Comparison of ENCODE assay signal across 35 cellular contexts in genomic region chr18:10201226-10201625, GRCh38.
"Had no signal": no experiment of that assay in that cellular context is flagged by ENCODE, and none has a peak within 500 bp of the region (broad histone marks: within the 10 kb centered on the region; RNA-seq: fewer than 3 reads in every experiment).

No MANE protein-coding gene starts in this region.

- H3K27me3 Mint-ChIP-seq: activated CD8-positive, alpha-beta T cell treated with anti-CD3 and anti-CD28 coated beads for 36 hours; activated naive CD8-positive, alpha-beta T cell treated with anti-CD3 and anti-CD28 coated beads for 36 hours had no signal

- H3K27ac ChIP-seq: adrenal gland, ascending aorta, cardiac muscle cell, VCaP had no signal

- H3K27ac Mint-ChIP-seq: activated B cell treated with CpG ODN at 0.5 μM for 24 hours; activated CD4-positive, alpha-beta memory T cell treated with anti-CD3 and anti-CD28 coated beads for 36 hours; activated CD4-positive, alpha-beta T cell treated with anti-CD3 and anti-CD28 coated beads, Interleukin-2, amount 10 ng/mL, durations not matched to agents 24 days and 14 days; activated CD8-positive, alpha-beta T cell treated with anti-CD3 and anti-CD28 coated beads for 36 hours; activated naive CD4-positive, alpha-beta T cell treated with anti-CD3 and anti-CD28 coated beads for 36 hours; activated naive CD4-positive, alpha-beta T cell treated with anti-CD3 and anti-CD28 coated beads, Interleukin-2, amount 50 U/mL, for 72 hours; activated naive CD8-positive, alpha-beta T cell treated with anti-CD3 and anti-CD28 coated beads for 36 hours; activated T-cell treated with anti-CD3 and anti-CD28 coated beads, Interleukin-2, amount 50 U/mL, for 72 hours; activated T-helper 1 cell treated with anti-CD3 and anti-CD28 coated beads, Interleukin-12 subunit alpha, Interleukin-12 subunit beta, Interleukin-2, Interleukin-4 antibody, amounts not matched to agents 30 ng/mL and 10 ng/mL and 1 ng/mL, durations not matched to agents 14 hours and 24 hours and 36 hours; activated T-helper 17 cell treated with anti-CD3 and anti-CD28 coated beads, Interleukin-2, amount 50 U/mL, for 72 hours; T-helper 1 cell treated with Interleukin-12 subunit alpha and Interleukin-12 subunit beta and Interleukin-4 antibody, amounts not matched to agents 30 μg/mL and 1 μg/mL, for 36 hours; T-helper 2 cell treated with Interferon-gamma antibody and Interleukin-4, amounts not matched to agents 5 μg/mL and 100 μg/mL, for 36 hours had no signal

- DNase-seq: activated B cell treated with CpG ODN at 0.5 μM for 24 hours; activated CD4-positive, alpha-beta memory T cell treated with anti-CD3 and anti-CD28 coated beads for 36 hours; activated CD4-positive, alpha-beta T cell treated with anti-CD3 and anti-CD28 coated beads for 4 hours; activated CD4-positive, alpha-beta T cell treated with anti-CD3 and anti-CD28 coated beads, Interleukin-2, amount 10 ng/mL, durations not matched to agents 24 days and 14 days; activated CD4-positive, alpha-beta T cell treated with anti-CD3 and anti-CD28 coated beads, Interleukin-2, amount 50 U/mL, for 1 hour; activated CD4-positive, alpha-beta T cell treated with anti-CD3 and anti-CD28 coated beads, Interleukin-2, amount 50 U/mL, for 4 hours; activated CD4-positive, CD25-positive, alpha-beta regulatory T cell treated with anti-CD3 and anti-CD28 coated beads, Interleukin-2, amount 50 U/mL, for 72 hours; activated CD8-positive, alpha-beta memory T cell treated with anti-CD3 and anti-CD28 coated beads, Interleukin-2, amount 50 U/mL, for 4 hours; activated CD8-positive, alpha-beta T cell treated with anti-CD3 and anti-CD28 coated beads for 36 hours; activated effector memory CD4-positive, alpha-beta T cell treated with anti-CD3 and anti-CD28 coated beads, Interleukin-2, amount 50 U/mL, for 16 hours; activated gamma-delta T cell treated with Interleukin-2 at 50 U/mL for 16 hours; activated naive CD4-positive, alpha-beta T cell; activated naive CD4-positive, alpha-beta T cell treated with anti-CD3 and anti-CD28 coated beads for 36 hours; activated naive CD4-positive, alpha-beta T cell treated with anti-CD3 and anti-CD28 coated beads, Interleukin-2, amount 50 U/mL, for 16 hours; activated naive CD8-positive, alpha-beta T cell treated with anti-CD3 and anti-CD28 coated beads for 36 hours; activated T-cell treated with anti-CD3 and anti-CD28 coated beads for 4 hours; activated T-cell treated with anti-CD3 and anti-CD28 coated beads, Interleukin-2, amount 50 U/mL, for 1 hour; activated T-cell treated with anti-CD3 and anti-CD28 coated beads, Interleukin-2, amount 50 U/mL, for 4 hours; activated T-cell treated with anti-CD3 and anti-CD28 coated beads, Interleukin-2, amount 50 U/mL, for 72 hours; adrenal gland; anterior cingulate cortex; caudate nucleus; cerebellar nuclear complex; T-helper 2 cell; T-helper 9 cell had no signal

- H3K9me3 ChIP-seq: adrenal gland, ascending aorta had no signal

- H3K9me3 Mint-ChIP-seq: activated B cell treated with CpG ODN at 0.5 μM for 24 hours; activated CD4-positive, alpha-beta memory T cell treated with anti-CD3 and anti-CD28 coated beads for 36 hours; activated CD8-positive, alpha-beta T cell treated with anti-CD3 and anti-CD28 coated beads for 36 hours; activated naive CD4-positive, alpha-beta T cell treated with anti-CD3 and anti-CD28 coated beads for 36 hours; activated naive CD4-positive, alpha-beta T cell treated with anti-CD3 and anti-CD28 coated beads, Interleukin-2, amount 50 U/mL, for 72 hours; activated naive CD8-positive, alpha-beta T cell treated with anti-CD3 and anti-CD28 coated beads for 36 hours; activated T-cell treated with anti-CD3 and anti-CD28 coated beads, Interleukin-2, amount 50 U/mL, for 4 hours; activated T-cell treated with anti-CD3 and anti-CD28 coated beads, Interleukin-2, amount 50 U/mL, for 72 hours; activated T-helper 1 cell treated with anti-CD3 and anti-CD28 coated beads, Interleukin-12 subunit alpha, Interleukin-12 subunit beta, Interleukin-2, Interleukin-4 antibody, amounts not matched to agents 30 ng/mL and 10 ng/mL and 1 ng/mL, durations not matched to agents 14 hours and 24 hours and 36 hours; activated T-helper 17 cell treated with anti-CD3 and anti-CD28 coated beads, Interleukin-2, amount 50 U/mL, for 72 hours; central memory CD8-positive, alpha-beta T cell; T-helper 1 cell treated with Interleukin-12 subunit alpha and Interleukin-12 subunit beta and Interleukin-4 antibody, amounts not matched to agents 30 μg/mL and 1 μg/mL, for 36 hours; T-helper 2 cell treated with Interferon-gamma antibody and Interleukin-4, amounts not matched to agents 5 μg/mL and 100 μg/mL, for 36 hours had no signal

- H3K4me1 Mint-ChIP-seq: activated B cell treated with CpG ODN at 0.5 μM for 24 hours; activated CD4-positive, alpha-beta T cell treated with anti-CD3 and anti-CD28 coated beads, Interleukin-2, amount 10 ng/mL, durations not matched to agents 24 days and 14 days; activated naive CD8-positive, alpha-beta T cell treated with anti-CD3 and anti-CD28 coated beads for 36 hours; activated T-helper 17 cell treated with anti-CD3 and anti-CD28 coated beads, Interleukin-2, amount 50 U/mL, for 72 hours; central memory CD8-positive, alpha-beta T cell had no signal

- H3K27me3 ChIP-seq: adrenal gland, ascending aorta had no signal

- ATAC-seq: activated CD8-positive, alpha-beta T cell treated with anti-CD3 and anti-CD28 coated beads for 36 hours; activated naive CD4-positive, alpha-beta T cell treated with anti-CD3 and anti-CD28 coated beads, Interleukin-2, amount 50 U/mL, for 72 hours; activated T-cell treated with anti-CD3 and anti-CD28 coated beads, Interleukin-2, amount 50 U/mL, for 4 hours; activated T-cell treated with anti-CD3 and anti-CD28 coated beads, Interleukin-2, amount 50 U/mL, for 72 hours; activated T-helper 17 cell treated with anti-CD3 and anti-CD28 coated beads, Interleukin-2, amount 50 U/mL, for 72 hours had no signal

- H3K4me3 ChIP-seq: adrenal gland, ascending aorta, cardiac muscle cell had no signal

- H3K36me3 ChIP-seq: adrenal gland, ascending aorta, cardiac muscle cell had no signal

- H3K36me3 Mint-ChIP-seq: activated CD4-positive, alpha-beta memory T cell treated with anti-CD3 and anti-CD28 coated beads for 36 hours; activated naive CD4-positive, alpha-beta T cell treated with anti-CD3 and anti-CD28 coated beads, Interleukin-2, amount 50 U/mL, for 72 hours; activated naive CD8-positive, alpha-beta T cell treated with anti-CD3 and anti-CD28 coated beads for 36 hours; brain had no signal

- H3K4me1 ChIP-seq: adrenal gland, ascending aorta had no signal

- H3K4me3 Mint-ChIP-seq: activated B cell treated with CpG ODN at 0.5 μM for 24 hours; activated CD4-positive, alpha-beta memory T cell treated with anti-CD3 and anti-CD28 coated beads for 36 hours; activated CD4-positive, alpha-beta T cell treated with anti-CD3 and anti-CD28 coated beads, Interleukin-2, amount 10 ng/mL, durations not matched to agents 24 days and 14 days; activated CD8-positive, alpha-beta T cell treated with anti-CD3 and anti-CD28 coated beads for 36 hours; activated naive CD4-positive, alpha-beta T cell treated with anti-CD3 and anti-CD28 coated beads for 36 hours; activated naive CD8-positive, alpha-beta T cell treated with anti-CD3 and anti-CD28 coated beads for 36 hours; activated T-cell treated with anti-CD3 and anti-CD28 coated beads, Interleukin-2, amount 50 U/mL, for 4 hours; activated T-cell treated with anti-CD3 and anti-CD28 coated beads, Interleukin-2, amount 50 U/mL, for 72 hours; activated T-helper 1 cell treated with anti-CD3 and anti-CD28 coated beads, Interleukin-12 subunit alpha, Interleukin-12 subunit beta, Interleukin-2, Interleukin-4 antibody, amounts not matched to agents 30 ng/mL and 10 ng/mL and 1 ng/mL, durations not matched to agents 14 hours and 24 hours and 36 hours; activated T-helper 17 cell treated with anti-CD3 and anti-CD28 coated beads, Interleukin-2, amount 50 U/mL, for 72 hours; central memory CD8-positive, alpha-beta T cell; T-helper 1 cell treated with Interleukin-12 subunit alpha and Interleukin-12 subunit beta and Interleukin-4 antibody, amounts not matched to agents 30 μg/mL and 1 μg/mL, for 36 hours; T-helper 2 cell treated with Interferon-gamma antibody and Interleukin-4, amounts not matched to agents 5 μg/mL and 100 μg/mL, for 36 hours had no signal
